In the genomic region with DNA sequence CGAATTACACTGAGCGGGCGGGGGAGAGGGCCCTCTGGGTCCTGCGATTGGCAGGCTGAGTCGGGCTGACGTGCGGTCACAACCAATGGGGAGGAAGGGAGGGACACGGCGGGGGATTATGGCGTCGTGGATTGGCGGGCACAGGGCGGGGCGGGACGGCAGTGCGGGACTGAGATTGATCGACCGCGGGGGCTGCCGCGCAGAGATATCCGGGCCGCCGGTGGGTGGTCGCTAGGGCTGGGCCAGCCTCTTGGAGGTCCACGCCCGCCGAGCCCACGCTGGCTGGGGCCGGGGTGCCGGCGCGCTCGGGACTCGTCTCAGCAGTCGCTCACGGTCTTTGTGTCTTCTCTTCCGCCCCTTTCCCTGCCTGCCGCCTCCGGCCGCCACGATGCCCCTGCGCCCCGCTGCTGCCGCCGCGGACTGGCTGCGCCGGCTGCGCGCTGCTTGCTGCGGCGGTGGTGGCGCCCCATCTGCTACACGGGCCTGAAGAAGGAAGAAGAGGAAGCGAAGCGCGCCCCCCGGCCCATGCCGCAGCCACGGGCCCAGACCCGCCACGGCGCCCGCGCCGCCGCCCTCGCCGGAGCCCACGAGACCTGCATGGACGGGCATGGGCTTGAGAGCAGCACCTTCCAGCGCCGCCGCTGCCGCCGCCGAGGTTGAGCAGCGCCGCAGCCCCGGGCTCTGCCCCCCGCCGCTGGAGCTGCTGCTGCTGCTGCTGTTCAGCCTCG, we compare ENCODE assay signal across 8 cellular contexts. TPM values are rescaled to one million over a fixed set of nuclear protein-coding genes. Genes with fewer than 3 reads are reported as not detected.
A peak's percentile ranks its signal among the peaks of the same experiment; 100 is the strongest.
DNase-seq lines count a peak whose midpoint lies in the region; ATAC-seq and TF ChIP-seq lines count a peak whose summit lies in the region.

A gene with protein sequence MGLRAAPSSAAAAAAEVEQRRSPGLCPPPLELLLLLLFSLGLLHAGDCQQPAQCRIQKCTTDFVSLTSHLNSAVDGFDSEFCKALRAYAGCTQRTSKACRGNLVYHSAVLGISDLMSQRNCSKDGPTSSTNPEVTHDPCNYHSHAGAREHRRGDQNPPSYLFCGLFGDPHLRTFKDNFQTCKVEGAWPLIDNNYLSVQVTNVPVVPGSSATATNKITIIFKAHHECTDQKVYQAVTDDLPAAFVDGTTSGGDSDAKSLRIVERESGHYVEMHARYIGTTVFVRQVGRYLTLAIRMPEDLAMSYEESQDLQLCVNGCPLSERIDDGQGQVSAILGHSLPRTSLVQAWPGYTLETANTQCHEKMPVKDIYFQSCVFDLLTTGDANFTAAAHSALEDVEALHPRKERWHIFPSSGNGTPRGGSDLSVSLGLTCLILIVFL (plus strand): TSS at position 200 of the 728 bp plus-strand sequence. CDS start 408 bp downstream, at position 608.

- H2BK120ac ChIP-seq in H9 (ENCODE audit: low read depth, low read length, poor library complexity, severe bottlenecking) = no peak within 1 kb of the TSS

- H3K4me2 ChIP-seq in H9 (ENCODE audit: insufficient read depth, insufficient read length, low read length) = peak within 1 kb of the TSS; percentile 88
- peak within 1 kb of the TSS; percentile 100 for H3K4me2 ChIP-seq in MM.1S (ENCODE audit: low read depth, low read length)

- no peak within 1 kb of the TSS for H3T11ph ChIP-seq in H9 (ENCODE audit: low read length)

- H3K27me3 Mint-ChIP-seq in H9 (ENCODE audit: low read depth) = peaks cover 35% of the 10 kb centered on the region
- peaks cover 10% of the 10 kb centered on the region for H3K27me3 Mint-ChIP-seq in activated naive CD8-positive, alpha-beta T cell treated with anti-CD3 and anti-CD28 coated beads for 36 hours

- peak; percentile 99 for DNase-seq in G401 (ENCODE audit: low spot score)
- peak; percentile 99 for DNase-seq in H9
- peak; percentile 94 for DNase-seq in MM.1S
- DNase-seq in SK-MEL-5 (ENCODE audit: low read depth, low spot score) = peak; percentile 99
- peak; percentile 92 for DNase-seq in activated naive CD8-positive, alpha-beta T cell treated with anti-CD3 and anti-CD28 coated beads for 36 hours
- DNase-seq in glomerular visceral epithelial cell (ENCODE audit: extremely low spot score) = peak; percentile 100
- DNase-seq in omental fat pad (ENCODE audit: low spot score) = peak; percentile 84

- H3K4me3 Mint-ChIP-seq in H9 = peak within 1 kb of the TSS; percentile 79 to 95
- H3K4me3 Mint-ChIP-seq in activated naive CD8-positive, alpha-beta T cell treated with anti-CD3 and anti-CD28 coated beads for 36 hours = peak within 1 kb of the TSS; percentile 93

- H3K23ac ChIP-seq in H9 (ENCODE audit: insufficient read length, low read depth, low read length) = no peak within 1 kb of the TSS

- H3K36me3 Mint-ChIP-seq in H9 (ENCODE audit: insufficient read depth in 1 of 3, low read depth in 3 of 3) = peaks cover 2 to 5% (median 3%) of the 10 kb centered on the region in 3 experiments; a peak in 5 of 7 replicates
- peaks cover 1% of the 10 kb centered on the region for H3K36me3 Mint-ChIP-seq in activated naive CD8-positive, alpha-beta T cell treated with anti-CD3 and anti-CD28 coated beads for 36 hours

- no peak within 1 kb of the TSS for H3K27ac ChIP-seq in H9 (ENCODE audit: insufficient read length, low read depth, low read length)
- H3K27ac ChIP-seq in MM.1S (ENCODE audit: low read length) = peak within 1 kb of the TSS; percentile 49; the same call in 1 of the 2 replicates
- H3K27ac ChIP-seq in temporal lobe (ENCODE audit: low read depth, low read length) = no peak within 1 kb of the TSS

- H3K4me1 ChIP-seq in H9 (ENCODE audit: insufficient read depth, low read length) = peaks cover 3% of the 10 kb centered on the region; the same call in 1 of the 2 replicates
- peaks cover 19% of the 10 kb centered on the region for H3K4me1 ChIP-seq in MM.1S (ENCODE audit: low read length)

- H3K27ac Mint-ChIP-seq in H9 = peak within 1 kb of the TSS; percentile 94 to 96 (median 95)
- H3K27ac Mint-ChIP-seq in activated naive CD8-positive, alpha-beta T cell treated with anti-CD3 and anti-CD28 coated beads for 36 hours = peak within 1 kb of the TSS; percentile 91

- H3K27me3 ChIP-seq in H9 (ENCODE audit: insufficient read depth, low read length) (peaks cover 8% of the 10 kb centered on the region; the same call in 1 of the 2 replicates), MM.1S (replicated peaks; ENCODE audit: insufficient read depth, low read length) (peaks cover 17% of the 10 kb centered on the region)

- no peak within 1 kb of the TSS for H2AFZ ChIP-seq in H9 (ENCODE audit: low read length)
- H2AFZ ChIP-seq in MM.1S (ENCODE audit: low read length) = peak within 1 kb of the TSS; percentile 91

- peak; percentile 95 for ATAC-seq in omental fat pad (ENCODE audit: low FRiP score)

- no peak within 1 kb of the TSS for H2AK5ac ChIP-seq in H9 (ENCODE audit: insufficient read length, low read length)

- H2BK15ac ChIP-seq in H9 (ENCODE audit: low read depth, low read length) = no peak within 1 kb of the TSS; the same call in 1 of the 2 replicates

- no peaks in the 10 kb centered on the region for H3K9me3 ChIP-seq in H9 (ENCODE audit: control insufficient read depth, low read depth, low read length)
- no peaks in the 10 kb centered on the region for H3K9me3 ChIP-seq in MM.1S (replicated peaks; ENCODE audit: insufficient read depth, low read length)

- H4K91ac ChIP-seq in H9 (ENCODE audit: insufficient read length, low read depth, low read length) = no peak within 1 kb of the TSS

- H3K4ac ChIP-seq in H9 (ENCODE audit: low read depth, low read length) = no peak within 1 kb of the TSS

- peak within 1 kb of the TSS; percentile 91 for H3K14ac ChIP-seq in H9 (ENCODE audit: insufficient read depth, low read length)

- H2BK5ac ChIP-seq in H9 (ENCODE audit: insufficient read length, low read length) = no peak within 1 kb of the TSS

- H3K4me1 Mint-ChIP-seq in H9 = peaks cover 44 to 46% of the 10 kb centered on the region in 2 experiments
- peaks cover 45% of the 10 kb centered on the region for H3K4me1 Mint-ChIP-seq in activated naive CD8-positive, alpha-beta T cell treated with anti-CD3 and anti-CD28 coated beads for 36 hours

- H2BK20ac ChIP-seq in H9 (ENCODE audit: low read depth, low read length, poor library complexity, severe bottlenecking) = no peak within 1 kb of the TSS

- no peak within 1 kb of the TSS for H4K8ac ChIP-seq in H9 (replicated peaks; ENCODE audit: insufficient read length, low read depth, low read length)

- no peaks in the 10 kb centered on the region; a peak in 1 of 5 replicates for H3K9me3 Mint-ChIP-seq in H9
- no peaks in the 10 kb centered on the region for H3K9me3 Mint-ChIP-seq in activated naive CD8-positive, alpha-beta T cell treated with anti-CD3 and anti-CD28 coated beads for 36 hours

- peak within 1 kb of the TSS; percentile 86 for H3K4me3 ChIP-seq in MM.1S (ENCODE audit: low read length)

- peak within 1 kb of the TSS; percentile 49 for H3K18ac ChIP-seq in H9 (ENCODE audit: insufficient read length, low read depth, low read length)

- no peak within 1 kb of the TSS for H4K5ac ChIP-seq in H9 (ENCODE audit: insufficient read length, low read depth, low read length)

- H3K23me2 ChIP-seq in H9 (ENCODE audit: insufficient read length, low read depth, low read length, poor library complexity, severe bottlenecking) = peaks cover 25% of the 10 kb centered on the region

- no peak within 1 kb of the TSS for H3K56ac ChIP-seq in H9 (ENCODE audit: insufficient read length, low read depth, low read length)

- peaks cover 5% of the 10 kb centered on the region for H3K79me1 ChIP-seq in H9 (ENCODE audit: insufficient read depth, low read depth, low read length, poor library complexity, severe bottlenecking)

- peaks cover 35% of the 10 kb centered on the region for H3F3A ChIP-seq in MM.1S (ENCODE audit: insufficient read depth, low read length)

- no CpG with 5 or more reads among the region's 84 CpGs for WGBS in H9 (ENCODE audit: extremely low coverage, insufficient read length, low lambda C conversion rate)

- H3K9me2 ChIP-seq in MM.1S (replicated peaks; ENCODE audit: insufficient read depth, low read length) = no peaks in the 10 kb centered on the region

- peaks cover 17% of the 10 kb centered on the region; the same call in 1 of the 2 replicates for H3K79me2 ChIP-seq in H9 (ENCODE audit: insufficient read depth, low read length)
- peaks cover 19% of the 10 kb centered on the region for H3K79me2 ChIP-seq in MM.1S (ENCODE audit: low read length)

- H4K20me1 ChIP-seq in H9 (ENCODE audit: control insufficient read depth, insufficient read depth, insufficient read length) (no peaks in the 10 kb centered on the region), MM.1S (ENCODE audit: insufficient read depth, low read length) (0 out of 2 replicates have a peak, but pooled peaks cover 3% of the 10 kb centered on the region)

- H3K9ac ChIP-seq in H9 (ENCODE audit: extremely low read depth, insufficient read length, low read length) (peak within 1 kb of the TSS; percentile 70), MM.1S (ENCODE audit: low read length) (peak within 1 kb of the TSS; percentile 53; the same call in 1 of the 2 replicates)

- H3K36me3 ChIP-seq in MM.1S (replicated peaks; ENCODE audit: insufficient read depth, low read length) = no peaks in the 10 kb centered on the region

- in situ Hi-C loops in G401 (cut with HindIII; ENCODE audit: low sequenced_read_pairs) (no loop called here), SK-MEL-5 (cut with HindIII; ENCODE audit: low pct_unique_long_range_greater_than_20kb, low sequenced_read_pairs) (no loop called here)

- no peak for TF ChIP-seq CTCF in H9 (conservative IDR thresholded peaks at IDR 0.05)
- TF ChIP-seq CTCF in MM.1S (IDR thresholded peaks at IDR 0.05; ENCODE audit: low read length) = 0 out of 2 replicates have a peak, but pooled peaks have one; percentile 5
- no peak for TF ChIP-seq CTCF in omental fat pad (IDR thresholded peaks at IDR 0.05)

- no peak within 1 kb of the TSS for H2BK12ac ChIP-seq in H9 (ENCODE audit: insufficient read length, low read depth, low read length)

RNA-seq across cellular contexts. Expression of the gene that starts here (rescaled TPM):
- total RNA-seq in G401 (2014; rRNA removed; shearing (Covaris generic)) = 0.49 and 1.2 TPM in 2 replicates
- total RNA-seq in H9 (2021) (17.7 and 19.3 TPM in 2 replicates), omental fat pad (10 to 100 TPM; 15.0 to 28.5 (median 21.3) TPM), temporal lobe (36.6 TPM)
- 14.9 and 18.3 TPM in 2 replicates for total RNA-seq in SK-MEL-5 (2014; rRNA removed; shearing (Covaris generic))
- polyA plus RNA-seq in SK-MEL-5 (2015; cell fraction: cytosol; rRNA removed) = 26.6 and 32.9 TPM in 2 replicates
- polyA plus RNA-seq in SK-MEL-5 (2015; cell fraction: nucleus; rRNA removed) = 62.9 and 67.4 TPM in 2 replicates
- total RNA-seq in activated naive CD8-positive, alpha-beta T cell treated with anti-CD3 and anti-CD28 coated beads for 36 hours = 1 to 10 TPM; 4.3 to 4.9 TPM
